ENCODE assay signal across 13 cellular contexts in the genomic region with DNA sequence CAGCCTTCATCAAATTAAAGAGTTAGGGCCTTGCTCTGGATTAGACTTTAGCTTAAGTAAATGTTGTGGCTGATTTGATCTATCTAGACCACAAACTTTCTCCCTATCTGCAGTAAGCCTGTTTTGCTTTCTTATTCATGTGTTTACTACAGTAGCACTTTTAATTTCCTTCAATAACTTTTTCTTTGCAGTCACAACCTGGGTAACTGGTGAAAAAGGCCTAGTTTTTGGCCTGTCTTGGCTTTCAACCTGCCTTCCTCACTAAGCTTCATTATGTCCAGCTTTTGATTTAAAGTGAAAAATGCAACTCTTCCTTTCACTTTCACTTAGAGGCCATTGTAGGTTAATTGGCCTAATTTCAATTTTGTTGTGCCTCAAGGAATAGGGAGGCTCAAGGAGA. TPM values are rescaled to one million over a fixed set of nuclear protein-coding genes. Genes with fewer than 3 reads are reported as not detected.
A peak's percentile ranks its signal among the peaks of the same experiment; 100 is the strongest.
DNase-seq lines count a peak whose midpoint lies in the region; ATAC-seq, FAIRE-seq and TF ChIP-seq lines count a peak whose summit lies in the region.
"Had no signal": no experiment of that assay in that cellular context is flagged by ENCODE, and none has a peak within 500 bp of the region (broad histone marks: within the 10 kb centered on the region; RNA-seq: fewer than 3 reads in every experiment).

No MANE protein-coding gene starts in this region.

- H2AK5ac ChIP-seq in IMR-90 (ENCODE audit: low read depth, low read length): no peak overlapping the region

- no peak overlapping the region for H3K18ac ChIP-seq in IMR-90 (ENCODE audit: low read depth, low read length)

- no peak for DNase-seq in DND-41
- DNase-seq in IMR-90: no peak
- no peak for DNase-seq in astrocyte (ENCODE audit: low read depth)
- peak in 2 of 9 donors; percentile 9 to 11 for DNase-seq in naive thymus-derived CD4-positive, alpha-beta T cell
- DNase-seq in posterior vena cava (ENCODE audit: low spot score): no peak
- DNase-seq in H7: no peak
- DNase-seq: activated CD8-positive, alpha-beta memory T cell treated with anti-CD3 and anti-CD28 coated beads for 24 hours; endodermal cell; heart right ventricle; lower lobe of right lung had no signal

- POLR2A ChIA-PET in IMR-90 (lab: Charles Lee; ENCODE audit: unreplicated experiment): no interaction called here
- POLR2A ChIA-PET in naive thymus-derived CD4-positive, alpha-beta T cell (lab: Charles Lee): interaction anchor here (0.7 to 0.9 kb wide), 2 partner anchors 9 to 441 kb away, joined by 3 read pairs; no protein-coding TSS in a partner anchor

- no peak overlapping the region for H3K14ac ChIP-seq in IMR-90 (replicated peaks; ENCODE audit: low read depth, low read length)

- BruUV-seq in IMR-90 (replicated peaks; lab: Mats Ljungman, UMichigan): no TSS peak

- no peak overlapping the region for H2BK5ac ChIP-seq in IMR-90 (ENCODE audit: low read depth, low read length, poor library complexity, severe bottlenecking)

- no peak overlapping the region for H2BK20ac ChIP-seq in IMR-90 (ENCODE audit: low read depth, low read length)

- no peak overlapping the region for H4K5ac ChIP-seq in IMR-90 (ENCODE audit: low read depth, low read length)

- no peaks in the 10 kb centered on the region for H3K4me1 Mint-ChIP-seq in astrocyte (ENCODE audit: low read depth, unreplicated experiment)
- H3K4me1 Mint-ChIP-seq in naive thymus-derived CD4-positive, alpha-beta T cell: peaks cover 15 to 36% (median 24%) of the 10 kb centered on the region in 7 donors

- no peak overlapping the region for H3K56ac ChIP-seq in IMR-90 (ENCODE audit: extremely low read depth, insufficient read depth, low read length)

- no peaks in the 10 kb centered on the region for H3K9me3 Mint-ChIP-seq in astrocyte (ENCODE audit: unreplicated experiment)
- H3K9me3 Mint-ChIP-seq in naive thymus-derived CD4-positive, alpha-beta T cell: peaks cover 0 to 20% (median 0%) of the 10 kb centered on the region in 11 donors
- H3K9me3 Mint-ChIP-seq: endodermal cell had no signal

- H3K4me3 Mint-ChIP-seq in astrocyte (ENCODE audit: unreplicated experiment): no peak overlapping the region
- H3K4me3 Mint-ChIP-seq in naive thymus-derived CD4-positive, alpha-beta T cell: peak overlapping the region in 9 of 10 donors; percentile 26 to 74 (median 61)
- H3K4me3 Mint-ChIP-seq: endodermal cell had no signal

- TF ChIP-seq RAD21 in IMR-90 (IDR thresholded peaks at IDR 0.05; ENCODE audit: low read length): no peak

- ATAC-seq in DND-41 (ENCODE audit: insufficient read depth, low read depth) (peak; percentile 77), IMR-90 (ENCODE audit: low read depth) (peak; percentile 35; the same call in 1 of the 2 replicates), GM19324 (IDR thresholded peaks at IDR 0.05; ENCODE audit: low FRiP score, unreplicated experiment) (no peak)
- peak; percentile 29 for ATAC-seq in naive thymus-derived CD4-positive, alpha-beta T cell
- ATAC-seq: heart right ventricle, lower lobe of right lung had no signal

- no peaks in the 10 kb centered on the region for H3K9me1 ChIP-seq in IMR-90 (ENCODE audit: insufficient read depth, low read length)

- H3K79me1 ChIP-seq in IMR-90 (ENCODE audit: low read depth in 1 of 2, low read length in 2 of 2): no peaks in the 10 kb centered on the region

- no peak overlapping the region for H3K4ac ChIP-seq in IMR-90 (ENCODE audit: low read depth, low read length)

- H3K4me3 ChIP-seq in DND-41 (ENCODE audit: low read depth in 1 of 2, low read length in 2 of 2) (no peak overlapping the region), IMR-90 (ENCODE audit: insufficient read depth, low read depth, low read length) (no peak overlapping the region), astrocyte (ENCODE audit: insufficient read depth, low read depth, low read length) (no peak overlapping the region), H7 (ENCODE audit: insufficient read depth, low read depth, low read length) (no peak overlapping the region)
- H3K4me3 ChIP-seq in naive thymus-derived CD4-positive, alpha-beta T cell (ENCODE audit: low read length): no peak overlapping the region
- H3K4me3 ChIP-seq: HAP-1, heart right ventricle, lower lobe of right lung had no signal

- H2AFZ ChIP-seq in DND-41 (ENCODE audit: low read depth, low read length) (peak overlapping the region; percentile 76), IMR-90 (replicated peaks; ENCODE audit: low read length, poor library complexity) (no peak overlapping the region), astrocyte (ENCODE audit: low read depth, low read length) (peak overlapping the region; percentile 48)

- no peaks in the 10 kb centered on the region for H3K9me3 ChIP-seq in DND-41 (ENCODE audit: insufficient read depth, low read length, severe bottlenecking)
- no peaks in the 10 kb centered on the region for H3K9me3 ChIP-seq in IMR-90 (ENCODE audit: control insufficient read depth, insufficient read depth, low read length)
- H3K9me3 ChIP-seq in astrocyte (ENCODE audit: insufficient read depth, low read depth, low read length): no peaks in the 10 kb centered on the region
- no peaks in the 10 kb centered on the region for H3K9me3 ChIP-seq in naive thymus-derived CD4-positive, alpha-beta T cell (ENCODE audit: control insufficient read depth in 2 of 3, low read length in 3 of 3)
- H3K9me3 ChIP-seq: HAP-1, heart right ventricle, lower lobe of right lung had no signal

- H3K79me2 ChIP-seq in DND-41 (ENCODE audit: insufficient read depth, low read length) (no peaks in the 10 kb centered on the region), astrocyte (ENCODE audit: insufficient read depth, low read length) (no peaks in the 10 kb centered on the region)

- in situ Hi-C loops in IMR-90 (cut with MboI; ENCODE audit: low sequenced_read_pairs): no loop called here

- CTCF ChIA-PET in IMR-90 (lab: Yijun Ruan, JAX): interaction anchor here (1.4 kb wide), 1 partner anchor 192 kb away, joined by 4 read pairs; no protein-coding TSS in a partner anchor
- CTCF ChIA-PET in naive thymus-derived CD4-positive, alpha-beta T cell (lab: Charles Lee): interaction anchor here (0.8 to 1.3 kb wide), 3 partner anchors 9 to 162 kb away, joined by 3 to 6 read pairs (median 3); no protein-coding TSS in a partner anchor

- intact Hi-C loops in IMR-90 (cut with micrococcal nuclease): no loop called here
- intact Hi-C loops in naive thymus-derived CD4-positive, alpha-beta T cell (cut with micrococcal nuclease): loop anchor here (1.0 kb wide), 1 partner anchor 10 kb away; no protein-coding TSS in a partner anchor
- intact Hi-C loops in posterior vena cava (cut with DNase I): no loop called here

- H3K23ac ChIP-seq in IMR-90 (ENCODE audit: low read depth, low read length): no peak overlapping the region

- H4K91ac ChIP-seq in IMR-90 (ENCODE audit: insufficient read depth, low read depth, low read length): no peak overlapping the region

- H3K4me2 ChIP-seq in DND-41 (ENCODE audit: insufficient read depth, low read length) (peak overlapping the region; percentile 45), IMR-90 (ENCODE audit: low read depth, low read length) (peak overlapping the region; percentile 70; the same call in 1 of the 2 replicates), astrocyte (ENCODE audit: low read length) (no peak overlapping the region)

- H3K36me3 ChIP-seq in DND-41 (ENCODE audit: insufficient read depth, low read length) (no peaks in the 10 kb centered on the region), IMR-90 (ENCODE audit: control insufficient read depth, insufficient read depth, low read length) (no peaks in the 10 kb centered on the region), astrocyte (ENCODE audit: insufficient read depth, low read length) (no peaks in the 10 kb centered on the region), H7 (replicated peaks; ENCODE audit: control insufficient read depth, insufficient read depth, low read length) (no peaks in the 10 kb centered on the region)
- no peaks in the 10 kb centered on the region for H3K36me3 ChIP-seq in naive thymus-derived CD4-positive, alpha-beta T cell (ENCODE audit: control insufficient read depth in 2 of 3, insufficient read depth in 3 of 3, low read length in 3 of 3)
- H3K36me3 ChIP-seq: HAP-1, heart right ventricle, lower lobe of right lung had no signal

- no peaks in the 10 kb centered on the region for H3K27me3 ChIP-seq in DND-41 (ENCODE audit: insufficient read depth, low read length, poor library complexity)
- H3K27me3 ChIP-seq in IMR-90 (ENCODE audit: control insufficient read depth, insufficient read depth, low read length): peaks cover 5% of the 10 kb centered on the region
- no peaks in the 10 kb centered on the region for H3K27me3 ChIP-seq in astrocyte (ENCODE audit: insufficient read depth, low read length)
- H3K27me3 ChIP-seq in naive thymus-derived CD4-positive, alpha-beta T cell (ENCODE audit: control insufficient read depth in 2 of 2, insufficient read depth in 2 of 2, low read length in 2 of 2): no peaks in the 10 kb centered on the region
- no peaks in the 10 kb centered on the region for H3K27me3 ChIP-seq in H7 (ENCODE audit: control insufficient read depth, insufficient read depth, low read length)

- no peaks in the 10 kb centered on the region for H4K20me1 ChIP-seq in DND-41 (ENCODE audit: insufficient read depth, low read length)
- no peaks in the 10 kb centered on the region for H4K20me1 ChIP-seq in IMR-90 (ENCODE audit: insufficient read depth, low read length)
- no peaks in the 10 kb centered on the region for H4K20me1 ChIP-seq in astrocyte (ENCODE audit: insufficient read depth, low read length)

- no peak overlapping the region for H2AK9ac ChIP-seq in IMR-90 (replicated peaks; ENCODE audit: low read depth, low read length, poor library complexity)

- no peak for FAIRE-seq in astrocyte (lab: Jason Lieb, UNC)

- no peak overlapping the region for H2BK15ac ChIP-seq in IMR-90 (ENCODE audit: low read depth, low read length)

- H4K8ac ChIP-seq in IMR-90 (ENCODE audit: low read depth in 2 of 2, low read length in 2 of 2): no peak overlapping the region

- H3K27me3 Mint-ChIP-seq in astrocyte (ENCODE audit: low read depth, unreplicated experiment): peaks cover 3% of the 10 kb centered on the region
- H3K27me3 Mint-ChIP-seq in naive thymus-derived CD4-positive, alpha-beta T cell: peaks cover 0 to 5% (median 0%) of the 10 kb centered on the region in 5 donors
- H3K27me3 Mint-ChIP-seq: IgD-negative memory B cell had no signal

- dilution Hi-C loops in IMR-90 (cut with HindIII; ENCODE audit: low sequenced_read_pairs, unreplicated experiment): no loop called here

- H2BK120ac ChIP-seq in IMR-90 (ENCODE audit: low read depth, low read length): no peak overlapping the region

- no peak overlapping the region for H3K27ac Mint-ChIP-seq in astrocyte (ENCODE audit: unreplicated experiment)
- peak overlapping the region; percentile 64 to 93 (median 81) for H3K27ac Mint-ChIP-seq in naive thymus-derived CD4-positive, alpha-beta T cell
- H3K27ac Mint-ChIP-seq: endodermal cell had no signal

- no peaks in the 10 kb centered on the region for H3K36me3 Mint-ChIP-seq in astrocyte (ENCODE audit: low read depth, unreplicated experiment)
- H3K36me3 Mint-ChIP-seq in naive thymus-derived CD4-positive, alpha-beta T cell: peaks cover 0 to 32% (median 0%) of the 10 kb centered on the region in 5 donors
- H3K36me3 Mint-ChIP-seq: IgD-negative memory B cell had no signal

- H3K9ac ChIP-seq in DND-41 (ENCODE audit: low read depth, low read length): no peak overlapping the region; the same call in 1 of the 2 replicates
- no peak overlapping the region; the same call in 1 of the 2 replicates for H3K9ac ChIP-seq in IMR-90 (ENCODE audit: low read depth, low read length)
- no peak overlapping the region for H3K9ac ChIP-seq in astrocyte (ENCODE audit: low read length)

- TF ChIP-seq POLR2A in IMR-90 (IDR thresholded peaks at IDR 0.05; ENCODE audit: low read depth, low read length): no peak

- peak overlapping the region; percentile 63; the same call in 1 of the 2 replicates for H3K27ac ChIP-seq in DND-41 (ENCODE audit: low read length)
- H3K27ac ChIP-seq in IMR-90 (ENCODE audit: insufficient read depth, low read length): no peak overlapping the region
- H3K27ac ChIP-seq in astrocyte (ENCODE audit: low read depth, low read length): no peak overlapping the region
- H3K27ac ChIP-seq in naive thymus-derived CD4-positive, alpha-beta T cell (ENCODE audit: low read depth, low read length): peak overlapping the region; percentile 36
- H3K27ac ChIP-seq: lower lobe of right lung had no signal

- no peak for TF ChIP-seq CTCF in DND-41 (IDR thresholded peaks at IDR 0.05; ENCODE audit: borderline replicate concordance, extremely low read depth, low read length, poor library complexity, severe bottlenecking)
- TF ChIP-seq CTCF in IMR-90 (conservative IDR thresholded peaks at IDR 0.05; ENCODE audit: low read depth, low read length): no peak
- no peak for TF ChIP-seq CTCF in astrocyte (IDR thresholded peaks at IDR 0.05; ENCODE audit: insufficient read depth, low read depth, low read length)

- peaks cover 16% of the 10 kb centered on the region for H3K4me1 ChIP-seq in DND-41 (ENCODE audit: insufficient read depth, low read length)
- no peaks in the 10 kb centered on the region for H3K4me1 ChIP-seq in IMR-90 (ENCODE audit: control insufficient read depth, insufficient read depth, low read length)
- H3K4me1 ChIP-seq in astrocyte (ENCODE audit: insufficient read depth, low read length): no peaks in the 10 kb centered on the region
- H3K4me1 ChIP-seq in naive thymus-derived CD4-positive, alpha-beta T cell (ENCODE audit: control insufficient read depth in 2 of 2, insufficient read depth in 2 of 2, low read length in 2 of 2): peaks cover 8 to 11% of the 10 kb centered on the region in 2 donors
- H3K4me1 ChIP-seq: lower lobe of right lung had no signal

RNA-seq across cellular contexts. Expression of gene LPGAT1, which starts 12.5 kb away (rescaled TPM):
- total RNA-seq in IMR-90 (2012; rRNA removed) (13.6 and 25.6 TPM in 2 replicates), astrocyte (36.7 and 37.7 TPM in 2 replicates), posterior vena cava (10 to 100 TPM; 39.7 to 51.9 TPM)
- polyA plus RNA-seq in IMR-90 (2012; rRNA removed): 6.7 and 7.2 TPM in 2 replicates
- 1.1 and 2.6 TPM in 2 replicates for polyA plus RNA-seq in IMR-90 (2012; cell fraction: cytosol; rRNA removed)
- 1.9 and 7.3 TPM in 2 replicates for polyA plus RNA-seq in IMR-90 (2012; cell fraction: nucleus; rRNA removed; ENCODE audit: low replicate concordance)
- total RNA-seq in naive thymus-derived CD4-positive, alpha-beta T cell: 10 to 100 TPM; 11.7 to 76.1 (median 19.3) TPM
- 1 to 10 TPM; 6.3 to 6.4 TPM for polyA plus RNA-seq in naive thymus-derived CD4-positive, alpha-beta T cell
- 10.5 and 20.2 TPM in 2 replicates for total RNA-seq in H7 (2014; rRNA removed; shearing (Covaris generic))

Comparison
In these comparisons a context has a peak if more than half of its experiments do, and no peak if none do; other contexts are left out.
1. H3K27ac ChIP-seq: peak in DND-41 (single experiment) and naive thymus-derived CD4-positive, alpha-beta T cell (single experiment); none in IMR-90 (single experiment) and astrocyte (single experiment).
2. intact Hi-C loops: an anchor here in naive thymus-derived CD4-positive, alpha-beta T cell (1.0 kb wide); none called in IMR-90 and posterior vena cava.